ENCODE assay signal across 14 cellular contexts in genomic region chr12:124040286-124040685, GRCh38.
"Had no signal": no experiment of that assay in that cellular context is flagged by ENCODE, and none has a peak within 500 bp of the region (broad histone marks: within the 10 kb centered on the region; RNA-seq: fewer than 3 reads in every experiment).

No MANE protein-coding gene starts in this region.

- ATAC-seq: activated CD8-positive, alpha-beta T cell treated with anti-CD3 and anti-CD28 coated beads, Interleukin-2, amount 10 ng/mL, durations not matched to agents 7 days and 5 days; gastrocnemius medialis; left ventricle myocardium superior had no signal

- H3K9me3 ChIP-seq: gastrocnemius medialis, SK-N-SH, transverse colon had no signal

- DNase-seq: activated CD4-positive, alpha-beta T cell treated with anti-CD3 and anti-CD28 coated beads for 48 hours; activated CD8-positive, alpha-beta memory T cell treated with anti-CD3 and anti-CD28 coated beads, Interleukin-2, amount 50 U/mL, for 48 hours; activated CD8-positive, alpha-beta T cell treated with anti-CD3 and anti-CD28 coated beads, Interleukin-2, amount 10 ng/mL, durations not matched to agents 7 days and 5 days; activated naive CD4-positive, alpha-beta T cell treated with anti-CD3 and anti-CD28 coated beads, Interleukin-2, amount 10 ng/mL, durations not matched to agents 7 days and 5 days; central memory CD4-positive, alpha-beta T cell; gastrocnemius medialis; kidney; left ventricle myocardium superior; SK-N-SH; stimulated activated CD4-positive, alpha-beta T cell treated with anti-CD3 and anti-CD28 coated beads, Interleukin-2, amount 100 ng/mL, for 24 hours; stimulated activated naive CD4-positive, alpha-beta T cell; substantia nigra; transverse colon had no signal

- H3K27ac ChIP-seq: gastrocnemius medialis, transverse colon had no signal

- H3K4me3 ChIP-seq: gastrocnemius medialis, transverse colon had no signal

- H3K36me3 ChIP-seq: gastrocnemius medialis, transverse colon had no signal

- H3K27me3 ChIP-seq: gastrocnemius medialis, transverse colon had no signal

- H3K4me1 ChIP-seq: transverse colon had no signal

- FAIRE-seq: endometrium, kidney had no signal
